In genomic region chr13:96130818-96131217, GRCh38 we compare ENCODE assay signal across 27 cellular contexts. TPM values are rescaled to one million over a fixed set of nuclear protein-coding genes. Genes with fewer than 3 reads are reported as not detected.
"Had no signal": no experiment of that assay in that cellular context is flagged by ENCODE, and none has a peak within 500 bp of the region (broad histone marks: within the 10 kb centered on the region; RNA-seq: fewer than 3 reads in every experiment).

No MANE protein-coding gene starts in this region.

- H3K9me3 Mint-ChIP-seq: activated CD4-positive, alpha-beta T cell treated with anti-CD3 and anti-CD28 coated beads, Interleukin-2, amount 10 ng/mL, durations not matched to agents 7 days and 5 days; brain had no signal

- H3K27ac ChIP-seq: SK-N-MC had no signal

- ATAC-seq: activated T-cell treated with anti-CD3 and anti-CD28 coated beads, Interleukin-2, amount 50 U/mL, for 4 hours; Panc1; Right ventricle myocardium inferior; T-cell had no signal

- H3K27me3 Mint-ChIP-seq: activated CD4-positive, alpha-beta memory T cell treated with anti-CD3 and anti-CD28 coated beads for 36 hours; activated CD4-positive, alpha-beta T cell treated with anti-CD3 and anti-CD28 coated beads, Interleukin-2, amount 10 ng/mL, durations not matched to agents 7 days and 5 days; activated naive CD8-positive, alpha-beta T cell; central memory CD8-positive, alpha-beta T cell; T-cell had no signal

- H3K27ac Mint-ChIP-seq: activated CD4-positive, alpha-beta memory T cell treated with anti-CD3 and anti-CD28 coated beads for 36 hours; activated CD4-positive, alpha-beta T cell treated with anti-CD3 and anti-CD28 coated beads, Interleukin-2, amount 10 ng/mL, durations not matched to agents 7 days and 5 days; activated naive CD4-positive, alpha-beta T cell treated with anti-CD3 and anti-CD28 coated beads for 36 hours; activated naive CD8-positive, alpha-beta T cell; T-cell had no signal

- H3K4me3 ChIP-seq: SK-N-MC had no signal

- H3K36me3 Mint-ChIP-seq: activated CD4-positive, alpha-beta memory T cell treated with anti-CD3 and anti-CD28 coated beads for 36 hours; activated naive CD8-positive, alpha-beta T cell; brain; T-cell had no signal

- H3K4me1 Mint-ChIP-seq: activated CD4-positive, alpha-beta T cell treated with anti-CD3 and anti-CD28 coated beads, Interleukin-2, amount 10 ng/mL, durations not matched to agents 7 days and 5 days; central memory CD8-positive, alpha-beta T cell; T-cell had no signal

- DNase-seq: activated CD4-positive, alpha-beta memory T cell treated with anti-CD3 and anti-CD28 coated beads for 36 hours; activated CD4-positive, alpha-beta T cell treated with anti-CD3 and anti-CD28 coated beads, Interleukin-2, amount 10 ng/mL, durations not matched to agents 7 days and 5 days; activated CD4-positive, CD25-positive, alpha-beta regulatory T cell; activated CD8-positive, alpha-beta memory T cell treated with anti-CD3 and anti-CD28 coated beads for 24 hours; activated effector memory CD4-positive, alpha-beta T cell treated with anti-CD3 and anti-CD28 coated beads, Interleukin-2, amount 50 U/mL, for 16 hours; activated naive CD4-positive, alpha-beta T cell treated with anti-CD3 and anti-CD28 coated beads for 36 hours; activated T-cell treated with anti-CD3 and anti-CD28 coated beads, Interleukin-2, amount 50 U/mL, for 4 hours; amygdala; Karpas-422; NCI-H1105 treated with DMSO at 0.1 percent for 48 hours; NCI-H1436 treated with DMSO at 0.1 percent for 48 hours; NCI-H187; NCI-H2081 treated with DMSO at 0.1 percent for 48 hours; NCI-H446 treated with DMSO at 0.1 percent for 48 hours; NCI-H524 treated with DMSO at 0.1 percent for 48 hours; NCI-H748 treated with DMSO at 0.1 percent for 48 hours; OCI-M1; RPMI8226; T-cell; T-helper 2 cell; T1000 had no signal

- H3K4me3 Mint-ChIP-seq: activated CD4-positive, alpha-beta memory T cell treated with anti-CD3 and anti-CD28 coated beads for 36 hours; activated CD4-positive, alpha-beta T cell treated with anti-CD3 and anti-CD28 coated beads, Interleukin-2, amount 10 ng/mL, durations not matched to agents 7 days and 5 days; activated naive CD4-positive, alpha-beta T cell treated with anti-CD3 and anti-CD28 coated beads for 36 hours; activated naive CD8-positive, alpha-beta T cell; activated T-cell treated with anti-CD3 and anti-CD28 coated beads, Interleukin-2, amount 50 U/mL, for 4 hours; central memory CD8-positive, alpha-beta T cell; T-cell had no signal

RNA-seq across cellular contexts. Expression of gene HS6ST3, which starts 40.9 kb away (rescaled TPM):
- total RNA-seq: activated CD4-positive, alpha-beta memory T cell treated with anti-CD3 and anti-CD28 coated beads for 36 hours; activated CD4-positive, alpha-beta T cell treated with anti-CD3 and anti-CD28 coated beads, Interleukin-2, amount 10 ng/mL, durations not matched to agents 7 days and 5 days; activated naive CD4-positive, alpha-beta T cell treated with anti-CD3 and anti-CD28 coated beads for 36 hours; activated T-cell treated with anti-CD3 and anti-CD28 coated beads, Interleukin-2, amount 50 U/mL, for 4 hours; T-cell had no signal
